Comparison of ENCODE assay signal across 32 cellular contexts in the genomic region with DNA sequence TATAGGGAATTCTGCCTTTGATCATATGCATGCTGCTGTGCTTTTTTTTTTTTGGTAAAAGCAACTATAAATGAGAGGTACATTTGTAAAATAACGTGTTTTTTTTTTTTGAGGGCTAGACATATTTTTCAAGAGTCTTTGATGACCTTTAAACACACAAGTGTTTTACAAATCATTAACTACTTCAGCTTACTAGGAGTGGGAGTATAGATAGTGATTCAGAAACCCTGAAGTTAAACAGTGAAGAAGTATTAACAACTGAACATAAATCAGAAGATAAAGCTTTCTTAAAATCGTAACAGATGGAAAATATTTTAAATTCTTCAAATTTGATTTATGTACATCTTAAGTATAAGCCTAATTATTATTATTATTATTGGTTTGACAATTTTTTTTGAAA. TPM values are rescaled to one million over a fixed set of nuclear protein-coding genes. Genes with fewer than 3 reads are reported as not detected.
DNase-seq lines count a peak whose midpoint lies in the region; ATAC-seq, FAIRE-seq and TF ChIP-seq lines count a peak whose summit lies in the region.
"Had no signal": no experiment of that assay in that cellular context is flagged by ENCODE, and none has a peak within 500 bp of the region (broad histone marks: within the 10 kb centered on the region; RNA-seq: fewer than 3 reads in every experiment).

No MANE protein-coding gene starts in this region.

- no peaks in the 10 kb centered on the region for H4K20me1 ChIP-seq in GM12878 (ENCODE audit: control insufficient read depth, insufficient read depth)

- in situ Hi-C loops in GM12878 (cut with MboI): no loop called here

- H3K9ac ChIP-seq in GM12878 (ENCODE audit: control insufficient read depth, insufficient read depth, low read length): no peak overlapping the region
- H3K9ac ChIP-seq: KMS-11 had no signal

- no peak for FAIRE-seq in GM12878 (lab: Jason Lieb, UNC)
- FAIRE-seq: GM19239, H1, small intestine had no signal

- SMC1A ChIA-PET in GM12878 (lab: Charles Lee; ENCODE audit: uncharacterized antibody, unreplicated experiment): no interaction called here

- DNase-seq in GM12878 (ENCODE audit: low read depth, low spot score) (no peak), renal cortical epithelial cell (ENCODE audit: low read depth) (peak; percentile 82), CD1c-positive myeloid dendritic cell (ENCODE audit: extremely low spot score) (no peak), posterior cingulate gyrus (no peak), T-helper 9 cell (no peak)
- no peak for DNase-seq in activated effector memory CD4-positive, alpha-beta T cell treated with Interleukin-2 at 50 U/mL for 16 hours
- DNase-seq: activated CD4-positive, alpha-beta T cell treated with anti-CD3 and anti-CD28 coated beads, Interleukin-2, amount 50 U/mL, for 4 hours; activated CD4-positive, CD25-positive, alpha-beta regulatory T cell; AML-193; anterior cingulate cortex; CD8-positive, alpha-beta T cell; colonic mucosa; DMS153; effector memory CD4-positive, alpha-beta T cell; foreskin melanocyte; GF-D8; hippocampal formation; NCI-H146; NCI-H2171 treated with DMSO at 0.1 percent for 48 hours; Peyer's patch; small intestine; stimulated activated CD4-positive, alpha-beta T cell treated with anti-CD3 and anti-CD28 coated beads, Interleukin-2, amount 100 ng/mL, for 24 hours; upper lobe of left lung had no signal

- no peak overlapping the region for H2AFZ ChIP-seq in GM12878 (ENCODE audit: control insufficient read depth, low read depth, low read length)

- intact Hi-C loops in GM12878 (cut with micrococcal nuclease; ENCODE audit: unreplicated experiment): no loop called here
- intact Hi-C loops in posterior cingulate gyrus (cut with DNase I): no loop called here

- TF ChIP-seq EP300 in GM12878 (IDR thresholded peaks at IDR 0.05; ENCODE audit: borderline replicate concordance in 1 of 2, control insufficient read depth in 1 of 2, low read depth in 2 of 2, low read length in 2 of 2): no peak

- no peaks in the 10 kb centered on the region for H3K79me2 ChIP-seq in GM12878 (ENCODE audit: control insufficient read depth, insufficient read depth, low read length)

- H3K4me2 ChIP-seq in GM12878 (ENCODE audit: control insufficient read depth, insufficient read depth): no peak overlapping the region
- H3K4me2 ChIP-seq: KMS-11 had no signal

- peak; percentile 62 for ATAC-seq in GM18870 (IDR thresholded peaks at IDR 0.05; ENCODE audit: unreplicated experiment)
- peak; percentile 65 for ATAC-seq in HG02798 (IDR thresholded peaks at IDR 0.05; ENCODE audit: poor library complexity, unreplicated experiment)
- 0 out of 3 replicates have a peak, but pooled peaks have one; percentile 33 for ATAC-seq in GM12878
- ATAC-seq: activated naive CD4-positive, alpha-beta T cell treated with anti-CD3 and anti-CD28 coated beads, Interleukin-2, amount 50 U/mL, for 72 hours; CD8-positive, alpha-beta T cell had no signal

- WGBS in GM12878 (ENCODE audit: insufficient coverage, insufficient replicate concordance, low lambda C conversion rate, missing lambda C conversion rate): 0% methylated on average over 1 of the region's 2 CpGs

- no peak for TF ChIP-seq RAD21 in GM12878 (IDR thresholded peaks at IDR 0.05; ENCODE audit: insufficient read depth, low read depth, low read length)

- POLR2A ChIA-PET in GM12878 (lab: Charles Lee): no interaction called here

- CTCF ChIA-PET in GM12878 (lab: Yijun Ruan, JAX): interaction anchor here (0.7 to 1.0 kb wide), 3 partner anchors 17 to 1179 kb away, joined by 4 to 5 read pairs (median 4); no protein-coding TSS in a partner anchor

- RAD21 ChIA-PET in GM12878 (lab: Charles Lee; ENCODE audit: unreplicated experiment): no interaction called here

- H3K4me1 ChIP-seq in GM12878 (ENCODE audit: control insufficient read depth, insufficient read depth, low read length): no peaks in the 10 kb centered on the region
- H3K4me1 ChIP-seq: colonic mucosa, Peyer's patch had no signal

- no TSS peak for BruUV-seq in GM12878 (replicated peaks; lab: Mats Ljungman, UMichigan)

- H3K27ac ChIP-seq in GM12878 (ENCODE audit: control insufficient read depth, insufficient read depth): no peak overlapping the region
- H3K27ac ChIP-seq: colonic mucosa, KMS-11, neutrophil, Peyer's patch, upper lobe of left lung had no signal

- no peaks in the 10 kb centered on the region for H3K9me3 ChIP-seq in GM12878 (replicated peaks; ENCODE audit: control insufficient read depth, insufficient read depth, low read length)
- H3K9me3 ChIP-seq: colonic mucosa, neutrophil, Peyer's patch, upper lobe of left lung had no signal

- TF ChIP-seq CTCF in GM12878 (IDR thresholded peaks at IDR 0.05 in 2 of 3, conservative IDR thresholded peaks at IDR 0.05 in 1 of 3; ENCODE audit: control insufficient read depth in 2 of 3, extremely low read depth in 1 of 3, insufficient read depth in 1 of 3, low read depth in 3 of 3, low read length in 3 of 3): no peak

- no peak overlapping the region for H3K4me3 ChIP-seq in GM12878
- H3K4me3 ChIP-seq: colonic mucosa, lung, Peyer's patch, upper lobe of left lung had no signal

- TF ChIP-seq POLR2A in GM12878 (IDR thresholded peaks at IDR 0.05; ENCODE audit: low read depth, low read length): no peak

- H3K27me3 ChIP-seq in GM12878 (replicated peaks in 1 of 2; ENCODE audit: control insufficient read depth in 2 of 2, insufficient read depth in 2 of 2, low read length in 1 of 2): peaks cover 5% of the 10 kb centered on the region in 2 experiments
- H3K27me3 ChIP-seq: colonic mucosa, Peyer's patch, upper lobe of left lung had no signal

- no peaks in the 10 kb centered on the region for H3K36me3 ChIP-seq in GM12878 (ENCODE audit: control insufficient read depth in 2 of 2, insufficient read depth in 2 of 2, low read length in 1 of 2)
- H3K36me3 ChIP-seq: colonic mucosa, neutrophil, Peyer's patch, upper lobe of left lung had no signal

TF ChIP-seq in GM12878, 131 proteins besides CTCF, POLR2A, EP300 and RAD21:
- TF ChIP-seq TBL1XR1 (IDR thresholded peaks at IDR 0.05; ENCODE audit: low read depth, low read length) (no peak), EZH2 (IDR thresholded peaks at IDR 0.05; ENCODE audit: borderline replicate concordance, control insufficient read depth, low read depth, low read length) (no peak), POU2F2 (IDR thresholded peaks at IDR 0.05; ENCODE audit: borderline replicate concordance, low read depth, low read length) (no peak)

RNA-seq across cellular contexts. Expression of a gene that starts 2.9 kb away (rescaled TPM):
- total RNA-seq in GM12878 (2013; cell fraction: nucleolus; rRNA removed): not detected in 2 replicates
- total RNA-seq in GM12878 (2014; rRNA removed): not detected in 2 replicates
- not detected in 2 replicates for total RNA-seq in GM12878 (2014; rRNA removed; fragmentation: Illumina TruSeq; extraction: Trizol)
- not detected in 2 replicates for total RNA-seq in GM12878 (2021)
- polyA plus RNA-seq in GM12878 (2011; ENCODE audit: low read depth): not detected
- polyA plus RNA-seq in GM12878 (2011; rRNA removed): not detected in 2 replicates
- not detected in 2 replicates for polyA plus RNA-seq in GM12878 (2011; cell fraction: cytosol; rRNA removed)
- not detected in 2 replicates for polyA plus RNA-seq in GM12878 (2011; cell fraction: nucleus; rRNA removed)
- not detected in 2 replicates for polyA plus RNA-seq in GM12878 (2012)
- polyA plus RNA-seq in GM12878 (2014; fragmentation: Illumina TruSeq; extraction: Trizol): not detected in 2 replicates
- polyA plus RNA-seq in GM12878 (2014; fragmentation: Nextera tagmentation; extraction: Ambion mirVana): not detected
- polyA plus RNA-seq in GM12878 (2014; rRNA removed): not detected in 2 replicates
- not detected for polyA plus RNA-seq in GM12878 (2016; fragmentation: Nextera tagmentation; extraction: Ambion mirVana)
- polyA minus RNA-seq in GM12878 (2011; rRNA and poly(A)+ RNA removed): not detected in 2 replicates
- not detected in 2 replicates for polyA minus RNA-seq in GM12878 (2011; cell fraction: cytosol; rRNA and poly(A)+ RNA removed)
- not detected in 2 replicates for polyA minus RNA-seq in GM12878 (2011; cell fraction: nucleus; rRNA and poly(A)+ RNA removed)
- 1.5 TPM in 1 of 2 replicates, not detected in the other for total RNA-seq in renal cortical epithelial cell
- total RNA-seq: activated naive CD4-positive, alpha-beta T cell treated with anti-CD3 and anti-CD28 coated beads, Interleukin-2, amount 50 U/mL, for 72 hours; CD8-positive, alpha-beta T cell; colonic mucosa; Peyer's patch had no signal
- polyA plus RNA-seq: esophagus had no signal
